In genomic region chr10:44233561-44234470, GRCh38 we compare ENCODE assay signal across 13 cellular contexts.
A peak's percentile ranks its signal among the peaks of the same experiment; 100 is the strongest.
DNase-seq lines count a peak whose midpoint lies in the region; TF ChIP-seq lines count a peak whose summit lies in the region.
"Had no signal": no experiment of that assay in that cellular context is flagged by ENCODE, and none has a peak within 500 bp of the region (broad histone marks: within the 10 kb centered on the region; RNA-seq: fewer than 3 reads in every experiment).

No MANE protein-coding gene starts in this region.

- peak overlapping the region; percentile 45; the same call in 1 of the 2 replicates for H3K27ac ChIP-seq in HEK293 (ENCODE audit: extremely low read depth, low read depth, low read length)
- no peak overlapping the region for H3K27ac ChIP-seq in brain microvascular endothelial cell
- no peak overlapping the region for H3K27ac ChIP-seq in tibial artery
- H3K27ac ChIP-seq: C4-2B had no signal

- H3K36me3 ChIP-seq in HEK293 (ENCODE audit: control insufficient read depth in 2 of 2, insufficient read depth in 1 of 2, low read length in 2 of 2) (no peaks in the 10 kb centered on the region), brain microvascular endothelial cell (replicated peaks) (no peaks in the 10 kb centered on the region), tibial artery (no peaks in the 10 kb centered on the region)

- H3K9me3 ChIP-seq in HEK293 (ENCODE audit: control insufficient read depth, insufficient read depth, low read depth, low read length) (no peaks in the 10 kb centered on the region), tibial artery (no peaks in the 10 kb centered on the region)

- intact Hi-C loops in tibial artery (cut with DNase I; ENCODE audit: low total_unique reads): no loop called here

- TF ChIP-seq CTCF in HEK293 (tag by site-specific recombination; IDR thresholded peaks at IDR 0.05) (no peak), brain microvascular endothelial cell (IDR thresholded peaks at IDR 0.05; ENCODE audit: low read depth, low read length, missing control alignments) (no peak), progenitor cell of endocrine pancreas (IDR thresholded peaks at IDR 0.05; ENCODE audit: unreplicated experiment) (no peak), tibial artery (IDR thresholded peaks at IDR 0.05) (no peak)

- H3K4me1 Mint-ChIP-seq in progenitor cell of endocrine pancreas (ENCODE audit: low read depth): peaks cover 26% of the 10 kb centered on the region

- no peak overlapping the region for H3K27ac Mint-ChIP-seq in progenitor cell of endocrine pancreas

- POLR2A ChIA-PET in HEK293 (lab: Yijun Ruan, JAX): no interaction called here

- in situ Hi-C loops in brain microvascular endothelial cell (cut with HindIII; ENCODE audit: low pct_ligation_motif_present, low sequenced_read_pairs): no loop called here

- H3K4me3 Mint-ChIP-seq in progenitor cell of endocrine pancreas (ENCODE audit: low read depth): peak overlapping the region; percentile 17

- peaks cover 6% of the 10 kb centered on the region for H3K36me3 Mint-ChIP-seq in progenitor cell of endocrine pancreas (ENCODE audit: insufficient read depth)

- DNase-seq in brain microvascular endothelial cell (peak; percentile 36), progenitor cell of endocrine pancreas (ENCODE audit: low spot score, unreplicated experiment) (peak; percentile 66), tibial artery (no peak), GM03348 (ENCODE audit: low spot score) (no peak), HT-29 (ENCODE audit: low spot score) (no peak)
- no peak for DNase-seq in stimulated activated CD4-positive, alpha-beta T cell treated with anti-CD3 and anti-CD28 coated beads, Interleukin-2, amount 100 ng/mL, for 24 hours
- DNase-seq: effector CD4-positive, alpha-beta T cell; GF-D8; NCI-H1436 treated with DMSO at 0.1 percent for 48 hours; NCI-H774 had no signal

- H3K4me3 ChIP-seq in HEK293 (ENCODE audit: low read depth, low read length): no peak overlapping the region
- H3K4me3 ChIP-seq in brain microvascular endothelial cell (ENCODE audit: low read depth, low read length): no peak overlapping the region
- H3K4me3 ChIP-seq in iPS-11a (ENCODE audit: low read depth, low read length): peak overlapping the region; percentile 8
- H3K4me3 ChIP-seq in tibial artery: no peak overlapping the region

- H3K27me3 Mint-ChIP-seq in progenitor cell of endocrine pancreas: peaks cover 26% of the 10 kb centered on the region

- H3K9me3 Mint-ChIP-seq in progenitor cell of endocrine pancreas (ENCODE audit: low read depth): peaks cover 18% of the 10 kb centered on the region

- H3K27me3 ChIP-seq in brain microvascular endothelial cell (replicated peaks) (no peaks in the 10 kb centered on the region), tibial artery (no peaks in the 10 kb centered on the region)

- CTCF ChIA-PET in HEK293 (lab: Yijun Ruan, JAX): interaction anchor here (0.6 kb wide), 1 partner anchor 548 kb away, joined by 3 read pairs; no protein-coding TSS in a partner anchor

- H3K4me1 ChIP-seq in HEK293 (ENCODE audit: control insufficient read depth, insufficient read depth, low read length) (peaks cover 6% of the 10 kb centered on the region), tibial artery (no peaks in the 10 kb centered on the region)

TF ChIP-seq in HEK293, 187 proteins besides CTCF, POLR2A, EP300 and RAD21:
- TF ChIP-seq ZNF341 (tag by site-specific recombination; IDR thresholded peaks at IDR 0.05; ENCODE audit: low read depth) (peak; percentile 44; the same call in 1 of the 2 replicates), ZIC2 (tag by site-specific recombination; IDR thresholded peaks at IDR 0.05) (peak; percentile 90), OSR2 (tag by site-specific recombination; IDR thresholded peaks at IDR 0.05) (peak; percentile 83), YY1 (tag by site-specific recombination; IDR thresholded peaks at IDR 0.05) (no peak), ZNF747 (tag by site-specific recombination; IDR thresholded peaks at IDR 0.05) (no peak), ZNF561 (tag by site-specific recombination; IDR thresholded peaks at IDR 0.05; ENCODE audit: borderline replicate concordance) (peak; percentile 65; the same call in 1 of the 2 replicates), FEZF1 (tag by site-specific recombination; IDR thresholded peaks at IDR 0.05) (0 out of 2 replicates have a peak, but pooled peaks have one; percentile 20), TRIM28 (IDR thresholded peaks at IDR 0.05; ENCODE audit: borderline replicate concordance, low read length) (peak; percentile 73; the same call in 1 of the 2 replicates), ZBTB8A (tag by site-specific recombination; IDR thresholded peaks at IDR 0.05) (0 out of 2 replicates have a peak, but pooled peaks have one; percentile 19), IKZF3 (tag by site-specific recombination; IDR thresholded peaks at IDR 0.05) (0 out of 2 replicates have a peak, but pooled peaks have one; percentile 8), ZNF423 (tag by site-specific recombination; IDR thresholded peaks at IDR 0.05) (peak; percentile 73; the same call in 1 of the 2 replicates), ZNF610 (tag by site-specific recombination; IDR thresholded peaks at IDR 0.05; ENCODE audit: borderline replicate concordance) (0 out of 2 replicates have a peak, but pooled peaks have one; percentile 39)
- TF ChIP-seq, protein P1, sequence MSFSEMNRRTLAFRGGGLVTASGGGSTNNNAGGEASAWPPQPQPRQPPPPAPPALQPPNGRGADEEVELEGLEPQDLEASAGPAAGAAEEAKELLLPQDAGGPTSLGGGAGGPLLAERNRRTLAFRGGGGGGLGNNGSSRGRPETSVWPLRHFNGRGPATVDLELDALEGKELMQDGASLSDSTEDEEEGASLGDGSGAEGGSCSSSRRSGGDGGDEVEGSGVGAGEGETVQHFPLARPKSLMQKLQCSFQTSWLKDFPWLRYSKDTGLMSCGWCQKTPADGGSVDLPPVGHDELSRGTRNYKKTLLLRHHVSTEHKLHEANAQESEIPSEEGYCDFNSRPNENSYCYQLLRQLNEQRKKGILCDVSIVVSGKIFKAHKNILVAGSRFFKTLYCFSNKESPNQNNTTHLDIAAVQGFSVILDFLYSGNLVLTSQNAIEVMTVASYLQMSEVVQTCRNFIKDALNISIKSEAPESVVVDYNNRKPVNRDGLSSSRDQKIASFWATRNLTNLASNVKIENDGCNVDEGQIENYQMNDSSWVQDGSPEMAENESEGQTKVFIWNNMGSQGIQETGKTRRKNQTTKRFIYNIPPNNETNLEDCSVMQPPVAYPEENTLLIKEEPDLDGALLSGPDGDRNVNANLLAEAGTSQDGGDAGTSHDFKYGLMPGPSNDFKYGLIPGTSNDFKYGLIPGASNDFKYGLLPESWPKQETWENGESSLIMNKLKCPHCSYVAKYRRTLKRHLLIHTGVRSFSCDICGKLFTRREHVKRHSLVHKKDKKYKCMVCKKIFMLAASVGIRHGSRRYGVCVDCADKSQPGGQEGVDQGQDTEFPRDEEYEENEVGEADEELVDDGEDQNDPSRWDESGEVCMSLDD (tag by site-specific recombination; IDR thresholded peaks at IDR 0.05): no peak

Comparison
In these comparisons a context has a peak if more than half of its experiments do, and no peak if none do; other contexts are left out.
1. DNase-seq: peak in brain microvascular endothelial cell (single experiment) and progenitor cell of endocrine pancreas (single experiment); none in tibial artery (0 of 2), GM03348 (single experiment), stimulated activated CD4-positive, alpha-beta T cell treated with anti-CD3 and anti-CD28 coated beads, Interleukin-2, amount 100 ng/mL, for 24 hours (0 of 2) and HT-29 (single experiment).